ENCODE assay signal across 1 cellular context in genomic region chr3:39805650-39806049, GRCh38.
TF ChIP-seq lines count a peak whose summit lies in the region.

No MANE protein-coding gene starts in this region.

TF ChIP-seq in HepG2, 621 proteins besides CTCF, POLR2A, EP300 and RAD21 (continued from another document):
- 0 out of 2 replicates have a peak, but pooled peaks have one; percentile 13 for TF ChIP-seq FOSL2 (CRISPR knock-in tag; IDR thresholded peaks at IDR 0.05)
- TF ChIP-seq BCL6 (CRISPR knock-in tag; IDR thresholded peaks at IDR 0.05) = 0 out of 2 replicates have a peak, but pooled peaks have one; percentile 7
- TF ChIP-seq MED1 (CRISPR knock-in tag; IDR thresholded peaks at IDR 0.05) = 0 out of 2 replicates have a peak, but pooled peaks have one; percentile 17
